In genomic region chr22:22130956-22131355, GRCh38 we compare ENCODE assay signal across 22 cellular contexts.
"Had no signal": no experiment of that assay in that cellular context is flagged by ENCODE, and none has a peak within 500 bp of the region (broad histone marks: within the 10 kb centered on the region; RNA-seq: fewer than 3 reads in every experiment).

No MANE protein-coding gene starts in this region.

- H3K4me3 Mint-ChIP-seq: activated B cell treated with CpG ODN at 0.5 μM for 24 hours; activated CD8-positive, alpha-beta T cell treated with anti-CD3 and anti-CD28 coated beads, Interleukin-2, amount 10 ng/mL, durations not matched to agents 7 days and 5 days; activated naive CD8-positive, alpha-beta T cell; activated T-helper 1 cell treated with anti-CD3 and anti-CD28 coated beads, Interleukin-12 subunit alpha, Interleukin-12 subunit beta, Interleukin-2, Interleukin-4 antibody, amounts not matched to agents 30 ng/mL and 10 ng/mL and 1 ng/mL, durations not matched to agents 14 hours and 24 hours and 36 hours; brain; central memory CD8-positive, alpha-beta T cell; T-cell had no signal

- ATAC-seq: activated CD8-positive, alpha-beta T cell treated with anti-CD3 and anti-CD28 coated beads, Interleukin-2, amount 10 ng/mL, durations not matched to agents 7 days and 5 days; T-cell had no signal

- DNase-seq: activated B cell treated with CpG ODN at 0.5 μM for 24 hours; activated CD4-positive, alpha-beta T cell treated with anti-CD3 and anti-CD28 coated beads for 1 hour; activated CD4-positive, alpha-beta T cell treated with anti-CD3 and anti-CD28 coated beads, Interleukin-2, amount 50 U/mL, for 4 hours; activated CD8-positive, alpha-beta T cell treated with anti-CD3 and anti-CD28 coated beads, Interleukin-2, amount 10 ng/mL, durations not matched to agents 7 days and 5 days; activated effector memory CD4-positive, alpha-beta T cell treated with anti-CD3 and anti-CD28 coated beads, Interleukin-2, amount 50 U/mL, for 16 hours; activated naive CD4-positive, alpha-beta T cell treated with Interleukin-2 at 50 U/mL for 16 hours; amygdala; MM.1S; NCI-H1105; NCI-H1436 treated with DMSO at 0.1 percent for 48 hours; NCI-H187; NCI-H2081; NCI-H510A treated with DMSO at 0.1 percent for 48 hours; NCI-H69; NK-92 treated with Interleukin-12 subunit alpha and Interleukin-12 subunit beta, amount 100 ng/mL, for 24 hours; SIG-M5; T-cell; T1000 had no signal

- H3K27ac Mint-ChIP-seq: activated B cell treated with CpG ODN at 0.5 μM for 24 hours; activated CD8-positive, alpha-beta T cell treated with anti-CD3 and anti-CD28 coated beads, Interleukin-2, amount 10 ng/mL, durations not matched to agents 7 days and 5 days; activated naive CD8-positive, alpha-beta T cell; activated T-helper 1 cell treated with anti-CD3 and anti-CD28 coated beads, Interleukin-12 subunit alpha, Interleukin-12 subunit beta, Interleukin-2, Interleukin-4 antibody, amounts not matched to agents 30 ng/mL and 10 ng/mL and 1 ng/mL, durations not matched to agents 14 hours and 24 hours and 36 hours; brain; T-cell had no signal

- H3K4me1 Mint-ChIP-seq: brain; central memory CD8-positive, alpha-beta T cell; T-cell had no signal

- H3K9me3 Mint-ChIP-seq: activated B cell treated with CpG ODN at 0.5 μM for 24 hours; activated T-helper 1 cell treated with anti-CD3 and anti-CD28 coated beads, Interleukin-12 subunit alpha, Interleukin-12 subunit beta, Interleukin-2, Interleukin-4 antibody, amounts not matched to agents 30 ng/mL and 10 ng/mL and 1 ng/mL, durations not matched to agents 14 hours and 24 hours and 36 hours; central memory CD8-positive, alpha-beta T cell; T-cell had no signal

- H3K27me3 Mint-ChIP-seq: activated B cell treated with CpG ODN at 0.5 μM for 24 hours had no signal

- H3K36me3 Mint-ChIP-seq: activated naive CD8-positive, alpha-beta T cell; brain; T-cell had no signal
